Comparison of ENCODE assay signal across 1 cellular context in the genomic region with DNA sequence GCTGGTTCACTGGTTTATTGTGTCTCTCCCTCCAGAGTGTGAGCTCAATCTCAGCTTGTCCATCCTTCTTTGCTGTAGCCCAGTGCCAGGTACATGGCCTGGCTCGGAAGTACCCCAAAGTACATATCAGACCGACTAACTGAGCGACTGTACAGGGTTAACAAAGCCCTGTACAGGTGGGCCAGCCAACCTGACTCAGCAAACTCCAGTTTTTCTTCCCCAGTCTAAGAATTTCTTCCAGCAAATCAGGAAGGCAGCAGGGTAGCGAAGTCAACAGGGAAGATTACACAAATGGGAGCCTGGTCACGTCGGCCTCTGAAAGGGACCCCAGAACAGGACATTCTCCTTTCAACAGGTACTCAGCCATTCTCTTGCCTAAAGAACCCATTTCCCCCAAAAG.
TF ChIP-seq lines count a peak whose summit lies in the region.

No MANE protein-coding gene starts in this region.

TF ChIP-seq in endothelial cell of umbilical vein, 7 proteins besides CTCF, POLR2A, EP300 and RAD21 (continued from another document):
- TF ChIP-seq JUN (IDR thresholded peaks at IDR 0.05; ENCODE audit: borderline replicate concordance, insufficient read depth, insufficient read length, low read depth) (no peak), EZH2 (IDR thresholded peaks at IDR 0.05; ENCODE audit: borderline replicate concordance, low read depth, low read length, severe bottlenecking) (no peak)
